ENCODE assay signal across 8 cellular contexts in the genomic region with DNA sequence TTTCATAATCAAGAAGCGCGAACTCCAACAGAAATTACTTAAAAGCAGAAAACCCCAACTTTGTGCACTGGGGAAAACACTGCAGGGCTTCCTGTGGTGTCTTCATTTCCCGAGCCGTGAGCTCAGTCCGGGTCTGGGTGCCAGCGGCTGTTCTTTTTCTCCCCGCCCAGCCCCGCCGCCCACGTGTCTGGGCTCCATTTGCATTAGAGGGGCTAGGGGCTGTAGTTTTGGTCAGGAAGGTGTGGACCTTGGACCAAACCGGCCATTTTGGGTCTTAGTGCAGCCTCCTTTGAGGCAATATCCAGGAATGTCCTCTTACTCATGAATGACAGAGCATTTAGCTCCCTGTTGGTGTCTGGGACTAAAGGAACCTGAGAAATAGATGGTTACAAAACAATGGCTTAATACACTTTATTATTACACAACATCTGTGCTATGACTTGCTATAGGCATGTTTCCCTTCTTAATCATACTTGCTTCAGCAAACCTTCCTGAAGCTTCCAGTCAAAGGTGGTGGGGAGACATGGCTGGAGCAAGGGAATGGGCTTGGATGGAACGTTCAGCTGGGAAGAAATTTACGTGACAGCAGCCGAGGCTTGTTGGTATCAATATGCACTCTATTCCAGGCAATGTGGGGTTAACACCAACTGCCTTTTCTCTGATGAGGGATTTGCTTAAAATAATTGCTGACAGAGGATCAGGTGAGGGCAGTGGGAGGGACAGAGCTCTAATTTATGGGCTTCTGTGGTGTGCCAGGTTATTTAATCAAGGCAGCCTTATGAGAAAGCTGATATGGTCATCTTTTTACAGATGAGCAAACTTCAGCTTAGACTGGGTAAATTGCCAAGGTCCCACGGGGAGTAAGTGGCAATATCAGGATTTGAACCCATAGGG. TPM values are rescaled to one million over a fixed set of nuclear protein-coding genes. Genes with fewer than 3 reads are reported as not detected.
DNase-seq lines count a peak whose midpoint lies in the region; FAIRE-seq and TF ChIP-seq lines count a peak whose summit lies in the region.

No MANE protein-coding gene starts in this region.

- 11% methylated on average over 15 of the region's 15 CpGs for WGBS in suprapubic skin

- CTCF ChIA-PET in A673 (lab: Charles Lee): no interaction called here
- CTCF ChIA-PET in endothelial cell of umbilical vein (lab: Charles Lee): interaction anchor here (0.8 to 4.3 kb wide), 8 partner anchors 9 to 91 kb away, joined by 3 to 22 read pairs (median 4); no protein-coding TSS in a partner anchor

- peak overlapping the region; percentile 39 for H3K27ac ChIP-seq in A673 (ENCODE audit: low read depth, low read length, poor library complexity, severe bottlenecking)
- H3K27ac ChIP-seq in endothelial cell of umbilical vein (ENCODE audit: insufficient read depth, low read depth, low read length): peak overlapping the region; percentile 18
- H3K27ac ChIP-seq in suprapubic skin: peak overlapping the region; percentile 92

- peak overlapping the region; percentile 90 for H3K4me2 ChIP-seq in endothelial cell of umbilical vein (ENCODE audit: insufficient read depth, low read length)

- no peaks in the 10 kb centered on the region for H3K9me1 ChIP-seq in endothelial cell of umbilical vein (replicated peaks; ENCODE audit: control insufficient read depth, extremely low read depth, insufficient read depth, low read length)

- H3K9ac ChIP-seq in endothelial cell of umbilical vein (replicated peaks; ENCODE audit: extremely low read depth, insufficient read depth, low read length): peak overlapping the region; percentile 43

- no peaks in the 10 kb centered on the region for H3K79me2 ChIP-seq in endothelial cell of umbilical vein (ENCODE audit: control insufficient read depth, insufficient read depth, low read length)

- FAIRE-seq in endothelial cell of umbilical vein (lab: Jason Lieb, UNC): peak; percentile 76

- intact Hi-C loops in A673 (cut with micrococcal nuclease; ENCODE audit: unreplicated experiment): no loop called here
- intact Hi-C loops in endothelial cell of umbilical vein (cut with micrococcal nuclease): loop anchor here (1.0 to 10.0 kb wide), 3 partner anchors 66 to 462 kb away; partner anchors contain the start of genes DISP3 and UBIAD1

- no peaks in the 10 kb centered on the region for H3K27me3 ChIP-seq in A673 (replicated peaks; ENCODE audit: insufficient read depth, low read depth, low read length, poor library complexity)
- H3K27me3 ChIP-seq in endothelial cell of umbilical vein (ENCODE audit: control insufficient read depth in 2 of 2, insufficient read depth in 2 of 2, low read length in 2 of 2): no peaks in the 10 kb centered on the region
- no peaks in the 10 kb centered on the region for H3K27me3 ChIP-seq in mononuclear cell (ENCODE audit: insufficient read depth, low read length)
- H3K27me3 ChIP-seq in suprapubic skin: no peaks in the 10 kb centered on the region

- DNase-seq in A673 (ENCODE audit: low spot score) (peak; percentile 33), GM13977 (ENCODE audit: low spot score) (peak; percentile 65), NCI-H146 (lab: John Stamatoyannopoulos, UW) (peak; percentile 39), endothelial cell of umbilical vein (ENCODE audit: low read depth, low spot score) (peak; percentile 46), suprapubic skin (ENCODE audit: low spot score in 2 of 2) (no peak), DMS114 treated with DMSO at 0.1 percent for 48 hours (lab: John Stamatoyannopoulos, UW; ENCODE audit: unreplicated experiment) (no peak)
- peak; percentile 43 for DNase-seq in activated CD4-positive, alpha-beta T cell treated with anti-CD3 and anti-CD28 coated beads, Interleukin-2, amount 50 U/mL, for 1 hour

- H3K4me1 ChIP-seq in A673 (ENCODE audit: insufficient read depth, low read length, poor library complexity, severe bottlenecking): peaks cover 7% of the 10 kb centered on the region
- peaks cover 7% of the 10 kb centered on the region for H3K4me1 ChIP-seq in endothelial cell of umbilical vein (ENCODE audit: control insufficient read depth, extremely low read depth, insufficient read depth, low read length)
- peaks cover 84% of the 10 kb centered on the region for H3K4me1 ChIP-seq in mononuclear cell (ENCODE audit: insufficient read depth, low read length)
- peaks cover 57% of the 10 kb centered on the region for H3K4me1 ChIP-seq in suprapubic skin

- TF ChIP-seq EP300 in suprapubic skin (IDR thresholded peaks at IDR 0.05): no peak

- no peak for TF ChIP-seq POLR2A in endothelial cell of umbilical vein (IDR thresholded peaks at IDR 0.05; ENCODE audit: low read depth, low read length)
- no peak for TF ChIP-seq POLR2A in suprapubic skin (IDR thresholded peaks at IDR 0.05)

- no peak for TF ChIP-seq CTCF in A673 (conservative IDR thresholded peaks at IDR 0.05; ENCODE audit: low read depth, low read length)
- TF ChIP-seq CTCF in GM13977 (IDR thresholded peaks at IDR 0.05; ENCODE audit: extremely low read depth, insufficient read depth, missing control alignments): no peak
- TF ChIP-seq CTCF in endothelial cell of umbilical vein (IDR thresholded peaks at IDR 0.05; ENCODE audit: extremely low read depth in 1 of 2, insufficient read depth in 1 of 2, low read depth in 1 of 2, low read length in 2 of 2): no peak
- no peak for TF ChIP-seq CTCF in suprapubic skin (IDR thresholded peaks at IDR 0.05)

- H2AFZ ChIP-seq in endothelial cell of umbilical vein (ENCODE audit: low read depth, low read length): peak overlapping the region; percentile 74

- POLR2A ChIA-PET in A673 (lab: Charles Lee; ENCODE audit: low non-redundant PET) (interaction anchor here (0.6 kb wide), 2 partner anchors 212 to 1264 kb away, joined by 4 to 8 read pairs; no protein-coding TSS in a partner anchor), endothelial cell of umbilical vein (lab: Charles Lee) (interaction anchor here (0.6 kb wide), 1 partner anchor 243 kb away, joined by 3 read pairs; the partner anchor contains the start of gene MFN2)

- dilution Hi-C loops in endothelial cell of umbilical vein (cut with MboI; ENCODE audit: extremely low pct_ligation_motif_present, low sequenced_read_pairs): no loop called here

- H3K36me3 ChIP-seq in A673 (ENCODE audit: insufficient read depth, low read length, poor library complexity, severe bottlenecking) (no peaks in the 10 kb centered on the region), endothelial cell of umbilical vein (ENCODE audit: control insufficient read depth in 2 of 2, extremely low read depth in 1 of 2, insufficient read depth in 2 of 2, low read length in 2 of 2) (no peaks in the 10 kb centered on the region), suprapubic skin (no peaks in the 10 kb centered on the region)

- H4K20me1 ChIP-seq in endothelial cell of umbilical vein (replicated peaks; ENCODE audit: control insufficient read depth, extremely low read depth, insufficient read depth, low read length): no peaks in the 10 kb centered on the region

- no TSS peak for BruUV-seq in A673 (replicated peaks; lab: Mats Ljungman, UMichigan)
- TSS peak; percentile 33 for BruUV-seq in endothelial cell of umbilical vein (replicated peaks; lab: Mats Ljungman, UMichigan)

- no peaks in the 10 kb centered on the region for H3K9me3 ChIP-seq in A673 (ENCODE audit: low read depth, low read length, poor library complexity, severe bottlenecking)
- no peaks in the 10 kb centered on the region for H3K9me3 ChIP-seq in endothelial cell of umbilical vein (replicated peaks; ENCODE audit: control insufficient read depth, insufficient read depth, low read length)
- no peaks in the 10 kb centered on the region for H3K9me3 ChIP-seq in mononuclear cell (ENCODE audit: low read depth, low read length)
- no peaks in the 10 kb centered on the region for H3K9me3 ChIP-seq in suprapubic skin

- H3K4me3 ChIP-seq in A673 (ENCODE audit: low read depth, low read length, poor library complexity, severe bottlenecking) (peak overlapping the region; percentile 68), endothelial cell of umbilical vein (replicated peaks in 1 of 3; ENCODE audit: insufficient read depth in 1 of 3, low read depth in 1 of 3, low read length in 3 of 3) (peak overlapping the region; percentile 42 to 93 (median 57)), mononuclear cell (ENCODE audit: low read length) (peak overlapping the region; percentile 96), suprapubic skin (peak overlapping the region; percentile 77)

- in situ Hi-C loops in GM13977 (cut with MboI; ENCODE audit: low pct_unique_long_range_greater_than_20kb, low sequenced_read_pairs, unreplicated experiment): no loop called here

RNA-seq across cellular contexts. Expression of gene AGTRAP, which starts 1.1 kb away (rescaled TPM):
- total RNA-seq in A673 (2021) (23.6 and 33.5 TPM in 2 replicates), endothelial cell of umbilical vein (40.3 and 41.6 TPM in 2 replicates), mononuclear cell (62.0 TPM), suprapubic skin (10 to 100 TPM; 34.7 to 52.5 (median 47.2) TPM)
- 101 and 145 TPM in 2 replicates for polyA plus RNA-seq in endothelial cell of umbilical vein
- polyA plus RNA-seq in endothelial cell of umbilical vein (2011; cell fraction: cytosol; rRNA removed): 44.2 and 64.4 TPM in 2 replicates
- 38.2 and 43.8 TPM in 2 replicates for polyA plus RNA-seq in endothelial cell of umbilical vein (2011; cell fraction: nucleus; rRNA removed)
- 29.8 and 42.6 TPM in 2 replicates for polyA plus RNA-seq in endothelial cell of umbilical vein (2012)
- 21.8 and 27.8 TPM in 2 replicates for polyA minus RNA-seq in endothelial cell of umbilical vein
- 44.4 TPM for polyA minus RNA-seq in endothelial cell of umbilical vein (2011; cell fraction: cytosol; rRNA and poly(A)+ RNA removed)
- 9.5 and 12.6 TPM in 2 replicates for polyA minus RNA-seq in endothelial cell of umbilical vein (2011; cell fraction: nucleus; rRNA and poly(A)+ RNA removed)

RNA-seq across cellular contexts. Expression of gene C1orf167, which starts 25.0 kb away (rescaled TPM):
- total RNA-seq in A673 (2021): not detected in 2 replicates
- not detected in 2 replicates for total RNA-seq in endothelial cell of umbilical vein
- not detected in 2 replicates for polyA plus RNA-seq in endothelial cell of umbilical vein
- 0.04 and 0.10 TPM in 2 replicates for polyA plus RNA-seq in endothelial cell of umbilical vein (2011; cell fraction: cytosol; rRNA removed)
- polyA plus RNA-seq in endothelial cell of umbilical vein (2011; cell fraction: nucleus; rRNA removed): not detected in 2 replicates
- 1.1 TPM in 1 of 2 replicates, not detected in the other for polyA plus RNA-seq in endothelial cell of umbilical vein (2012)
- polyA minus RNA-seq in endothelial cell of umbilical vein: not detected in 2 replicates
- not detected for polyA minus RNA-seq in endothelial cell of umbilical vein (2011; cell fraction: cytosol; rRNA and poly(A)+ RNA removed)
- not detected in 2 replicates for polyA minus RNA-seq in endothelial cell of umbilical vein (2011; cell fraction: nucleus; rRNA and poly(A)+ RNA removed)
- total RNA-seq in mononuclear cell: not detected
- total RNA-seq in suprapubic skin: 1 to 10 TPM in 2 of 4 donors, not detected in 2; 1.1 to 6.1 TPM

RNA-seq across cellular contexts. Expression of gene DRAXIN, which starts 45.5 kb away (rescaled TPM):
- total RNA-seq in A673 (2021): 5.5 and 6.7 TPM in 2 replicates
- total RNA-seq in endothelial cell of umbilical vein: 2.6 and 3.2 TPM in 2 replicates
- 0.44 and 0.49 TPM in 2 replicates for polyA plus RNA-seq in endothelial cell of umbilical vein
- polyA plus RNA-seq in endothelial cell of umbilical vein (2011; cell fraction: cytosol; rRNA removed): 0.45 and 0.54 TPM in 2 replicates
- polyA plus RNA-seq in endothelial cell of umbilical vein (2011; cell fraction: nucleus; rRNA removed): 0.38 and 0.41 TPM in 2 replicates
- polyA plus RNA-seq in endothelial cell of umbilical vein (2012): 0.53 and 0.59 TPM in 2 replicates
- 1.1 TPM in 2 replicates for polyA minus RNA-seq in endothelial cell of umbilical vein
- not detected for polyA minus RNA-seq in endothelial cell of umbilical vein (2011; cell fraction: cytosol; rRNA and poly(A)+ RNA removed)
- polyA minus RNA-seq in endothelial cell of umbilical vein (2011; cell fraction: nucleus; rRNA and poly(A)+ RNA removed): 0.10 and 0.38 TPM in 2 replicates
- 0.31 TPM for total RNA-seq in mononuclear cell
- under 1 TPM in 3 of 4 donors, not detected in 1; 0.08 to 0.10 (median 0.08) TPM for total RNA-seq in suprapubic skin

RNA-seq across cellular contexts. Expression of gene MAD2L2, which starts 56.0 kb away (rescaled TPM):
- total RNA-seq in A673 (2021) (134 and 155 TPM in 2 replicates), endothelial cell of umbilical vein (35.9 and 39.5 TPM in 2 replicates), mononuclear cell (28.7 TPM), suprapubic skin (10 to 100 TPM; 25.4 to 35.0 (median 32.7) TPM)
- polyA plus RNA-seq in endothelial cell of umbilical vein: 74.2 and 98.7 TPM in 2 replicates
- polyA plus RNA-seq in endothelial cell of umbilical vein (2011; cell fraction: cytosol; rRNA removed): 64.8 and 73.6 TPM in 2 replicates
- polyA plus RNA-seq in endothelial cell of umbilical vein (2011; cell fraction: nucleus; rRNA removed): 36.9 and 42.1 TPM in 2 replicates
- polyA plus RNA-seq in endothelial cell of umbilical vein (2012): 41.2 and 44.9 TPM in 2 replicates
- 32.5 and 44.4 TPM in 2 replicates for polyA minus RNA-seq in endothelial cell of umbilical vein
- polyA minus RNA-seq in endothelial cell of umbilical vein (2011; cell fraction: cytosol; rRNA and poly(A)+ RNA removed): 56.1 TPM
- 7.5 and 10.0 TPM in 2 replicates for polyA minus RNA-seq in endothelial cell of umbilical vein (2011; cell fraction: nucleus; rRNA and poly(A)+ RNA removed)

Comparison
In these comparisons a context has a peak if more than half of its experiments do, and no peak if none do; other contexts are left out.
1. DNase-seq: peak in A673 (single experiment), GM13977 (single experiment), NCI-H146 (single experiment), activated CD4-positive, alpha-beta T cell treated with anti-CD3 and anti-CD28 coated beads, Interleukin-2, amount 50 U/mL, for 1 hour (single experiment) and endothelial cell of umbilical vein (single experiment); none in suprapubic skin (0 of 2) and DMS114 treated with DMSO at 0.1 percent for 48 hours (single experiment).
2. H3K27ac ChIP-seq: peak in every context shown above with its lines; median percentile 92 in suprapubic skin; 39 in A673; 18 in endothelial cell of umbilical vein.
3. Peak in every context shown above with its lines, with median percentiles within 50 percentile points of each other: H3K4me3 ChIP-seq.